In the genomic region with DNA sequence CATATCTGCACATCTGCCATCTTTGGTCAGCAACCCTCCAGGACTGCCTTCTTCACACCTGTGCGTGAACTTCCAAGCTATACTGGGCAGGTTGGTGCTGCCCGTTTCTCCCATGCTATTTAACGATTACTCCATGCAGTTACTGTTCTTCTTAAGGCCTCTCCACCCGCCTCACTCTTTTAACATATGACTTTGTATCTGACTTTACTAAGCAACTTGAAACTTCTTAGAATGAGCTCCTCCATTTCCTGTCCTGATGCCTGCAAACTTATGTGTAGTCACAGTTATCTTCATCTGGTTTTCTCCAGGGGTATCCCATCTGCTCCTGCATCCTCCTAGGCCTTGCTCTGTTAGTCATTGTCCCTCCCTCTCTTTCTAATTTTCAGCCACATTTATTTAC, we compare ENCODE assay signal across 16 cellular contexts. TPM values are rescaled to one million over a fixed set of nuclear protein-coding genes. Genes with fewer than 3 reads are reported as not detected.
DNase-seq lines count a peak whose midpoint lies in the region; ATAC-seq and TF ChIP-seq lines count a peak whose summit lies in the region.
"Had no signal": no experiment of that assay in that cellular context is flagged by ENCODE, and none has a peak within 500 bp of the region (broad histone marks: within the 10 kb centered on the region; RNA-seq: fewer than 3 reads in every experiment).

No MANE protein-coding gene starts in this region.

- TF ChIP-seq EP300 in upper lobe of left lung (IDR thresholded peaks at IDR 0.05), result no peak

- peaks cover 84% of the 10 kb centered on the region for H3K4me1 Mint-ChIP-seq in activated CD4-positive, alpha-beta memory T cell treated with anti-CD3 and anti-CD28 coated beads for 36 hours (ENCODE audit: low read depth)
- H3K4me1 Mint-ChIP-seq: brain had no signal

- peak overlapping the region; percentile 28 for H3K4me3 Mint-ChIP-seq in activated CD4-positive, alpha-beta memory T cell treated with anti-CD3 and anti-CD28 coated beads for 36 hours
- H3K4me3 Mint-ChIP-seq: brain had no signal

- peaks cover 0 to 60% (median 8%) of the 10 kb centered on the region in 12 donors for H3K4me1 ChIP-seq in heart left ventricle
- H3K4me1 ChIP-seq in esophagus squamous epithelium, result peaks cover 0 to 70% (median 22%) of the 10 kb centered on the region in 3 donors
- peaks cover 28 to 52% (median 40%) of the 10 kb centered on the region in 4 donors for H3K4me1 ChIP-seq in upper lobe of left lung
- H3K4me1 ChIP-seq: pancreas, sigmoid colon had no signal

- H3K27me3 ChIP-seq in heart left ventricle (no peaks in the 10 kb centered on the region), esophagus squamous epithelium (no peaks in the 10 kb centered on the region), upper lobe of left lung (no peaks in the 10 kb centered on the region)
- H3K27me3 ChIP-seq: pancreas, sigmoid colon had no signal

- H3K27ac ChIP-seq in heart left ventricle (peak overlapping the region in 7 of 12 donors; percentile 3 to 75 (median 42)), esophagus squamous epithelium (peak overlapping the region; percentile 66 to 87 (median 85)), upper lobe of left lung (peak overlapping the region; percentile 2 to 82 (median 66))
- H3K27ac ChIP-seq: HL-60, pancreas had no signal

- peak overlapping the region; percentile 87 for H3K27ac Mint-ChIP-seq in activated CD4-positive, alpha-beta memory T cell treated with anti-CD3 and anti-CD28 coated beads for 36 hours
- H3K27ac Mint-ChIP-seq: brain had no signal

- no peak for DNase-seq in heart left ventricle
- no peak for DNase-seq in Right ventricle myocardium inferior (ENCODE audit: missing footprints)
- DNase-seq in activated CD4-positive, alpha-beta memory T cell treated with anti-CD3 and anti-CD28 coated beads for 36 hours, result no peak
- no peak for DNase-seq in esophagus squamous epithelium (lab: John Stamatoyannopoulos, UW)
- no peak for DNase-seq in upper lobe of left lung
- no peak for DNase-seq in NOMO-1 treated with dmso at 0.1 percent for 144 hours (lab: John Stamatoyannopoulos, UW; ENCODE audit: unreplicated experiment)
- DNase-seq in NCI-H1105 treated with DMSO at 0.1 percent for 48 hours (lab: John Stamatoyannopoulos, UW), result no peak
- DNase-seq in epidermal melanocyte (ENCODE audit: insufficient read length, low spot score), result no peak
- DNase-seq: activated effector memory CD4-positive, alpha-beta T cell treated with anti-CD3 and anti-CD28 coated beads, Interleukin-2, amount 50 U/mL, for 16 hours; lower lobe of right lung; NCI-H1930; pancreas; SHP77 treated with DMSO at 0.1 percent for 48 hours; sigmoid colon had no signal

- CTCF ChIA-PET in activated CD4-positive, alpha-beta memory T cell treated with anti-CD3 and anti-CD28 coated beads for 36 hours (lab: Charles Lee), result interaction anchor here (0.6 to 1.4 kb wide), 4 partner anchors 23 to 481 kb away, joined by 3 to 5 read pairs (median 3); no protein-coding TSS in a partner anchor

- H3K9me3 ChIP-seq in heart left ventricle, result no peaks in the 10 kb centered on the region
- H3K9me3 ChIP-seq in esophagus squamous epithelium, result no peaks in the 10 kb centered on the region
- H3K9me3 ChIP-seq in upper lobe of left lung, result no peaks in the 10 kb centered on the region
- H3K9me3 ChIP-seq: lower lobe of right lung, pancreas, sigmoid colon had no signal

- POLR2A ChIA-PET in activated CD4-positive, alpha-beta memory T cell treated with anti-CD3 and anti-CD28 coated beads for 36 hours (lab: Charles Lee), result interaction anchor here (1.1 kb wide), 1 partner anchor 10 kb away, joined by 4 read pairs; no protein-coding TSS in a partner anchor

- peaks cover 24% of the 10 kb centered on the region for H3K36me3 Mint-ChIP-seq in activated CD4-positive, alpha-beta memory T cell treated with anti-CD3 and anti-CD28 coated beads for 36 hours
- H3K36me3 Mint-ChIP-seq: brain had no signal

- H3K4me3 ChIP-seq in heart left ventricle (no peak overlapping the region), esophagus squamous epithelium (no peak overlapping the region), upper lobe of left lung (no peak overlapping the region)
- H3K4me3 ChIP-seq: lower lobe of right lung, pancreas, sigmoid colon had no signal

- TF ChIP-seq CTCF in heart left ventricle (IDR thresholded peaks at IDR 0.05) (no peak), esophagus squamous epithelium (IDR thresholded peaks at IDR 0.05) (no peak), upper lobe of left lung (IDR thresholded peaks at IDR 0.05) (no peak)

- intact Hi-C loops in heart left ventricle (cut with DNase I) (loop anchor here in 1 of 10 donors (5.0 kb wide), 2 partner anchors 35 to 60 kb away; a partner anchor contains a TSS), Right ventricle myocardium inferior (cut with DNase I) (loop anchor here (5.0 kb wide), 1 partner anchor 35 kb away; a partner anchor contains a TSS), esophagus squamous epithelium (cut with DNase I) (no loop called here)
- intact Hi-C loops in activated CD4-positive, alpha-beta memory T cell treated with anti-CD3 and anti-CD28 coated beads for 36 hours (cut with micrococcal nuclease), result no loop called here

- H3K36me3 ChIP-seq in heart left ventricle, result no peaks in the 10 kb centered on the region
- no peaks in the 10 kb centered on the region for H3K36me3 ChIP-seq in esophagus squamous epithelium
- no peaks in the 10 kb centered on the region for H3K36me3 ChIP-seq in upper lobe of left lung
- H3K36me3 ChIP-seq: lower lobe of right lung, pancreas, sigmoid colon had no signal

- no peak for ATAC-seq in heart left ventricle
- no peak for ATAC-seq in Right ventricle myocardium inferior
- ATAC-seq in upper lobe of left lung (ENCODE audit: low FRiP score in 2 of 2), result no peak
- ATAC-seq: lower lobe of right lung, pancreas had no signal

- no peaks in the 10 kb centered on the region for H3K9me3 Mint-ChIP-seq in activated CD4-positive, alpha-beta memory T cell treated with anti-CD3 and anti-CD28 coated beads for 36 hours
- H3K9me3 Mint-ChIP-seq: brain had no signal

- 85 to 95% (median 93%) methylated on average over 4 of the region's 4 CpGs for WGBS in heart left ventricle, 4 donors
- 88 to 95% methylated on average over 4 of the region's 4 CpGs for WGBS in esophagus squamous epithelium, 2 donors
- 81 to 95% methylated on average over 4 of the region's 4 CpGs for WGBS in upper lobe of left lung, 2 donors

- TF ChIP-seq POLR2A in heart left ventricle (IDR thresholded peaks at IDR 0.05), result no peak
- no peak for TF ChIP-seq POLR2A in esophagus squamous epithelium (IDR thresholded peaks at IDR 0.05)
- no peak for TF ChIP-seq POLR2A in upper lobe of left lung (IDR thresholded peaks at IDR 0.05)

- H3K27me3 Mint-ChIP-seq in activated CD4-positive, alpha-beta memory T cell treated with anti-CD3 and anti-CD28 coated beads for 36 hours, result no peaks in the 10 kb centered on the region

RNA-seq across cellular contexts. Expression of a gene that starts 35.7 kb away (rescaled TPM):
- total RNA-seq in heart left ventricle, result 10 to 100 TPM; 13.2 to 42.1 (median 21.7) TPM
- 10 to 100 TPM in 1 of 2 donors, 1 to 10 TPM in 1; 6.1 to 49.2 TPM for polyA plus RNA-seq in heart left ventricle
- total RNA-seq in Right ventricle myocardium inferior, result 16.4 TPM
- 100 to 1,000 TPM; 142 to 147 TPM for total RNA-seq in activated CD4-positive, alpha-beta memory T cell treated with anti-CD3 and anti-CD28 coated beads for 36 hours
- 10 to 100 TPM; 34.5 to 51.3 (median 45.0) TPM for total RNA-seq in esophagus squamous epithelium
- 100 to 1,000 TPM in 1 of 6 donors, 10 to 100 TPM in 5; 54.0 to 102 (median 76.6) TPM for total RNA-seq in upper lobe of left lung
